In genomic region chr1:170261669-170262068, GRCh38 we compare ENCODE assay signal across 24 cellular contexts.
DNase-seq lines count a peak whose midpoint lies in the region; ATAC-seq and TF ChIP-seq lines count a peak whose summit lies in the region.
"Had no signal": no experiment of that assay in that cellular context is flagged by ENCODE, and none has a peak within 500 bp of the region (broad histone marks: within the 10 kb centered on the region; RNA-seq: fewer than 3 reads in every experiment).

No MANE protein-coding gene starts in this region.

- H3K4me1 Mint-ChIP-seq in natural killer cell treated with Interleukin-12 subunit alpha and Interleukin-12 subunit beta and Interleukin-15 and Interleukin-18, amount 100 ng/mL, for 72 hours (ENCODE audit: low read depth in 2 of 2): no peaks in the 10 kb centered on the region
- H3K4me1 Mint-ChIP-seq in natural killer cell: no peaks in the 10 kb centered on the region
- H3K4me1 Mint-ChIP-seq in type B pancreatic cell (ENCODE audit: unreplicated experiment): no peaks in the 10 kb centered on the region

- no peak for TF ChIP-seq POLR2A in adrenal gland (IDR thresholded peaks at IDR 0.05)

- H3K4me3 Mint-ChIP-seq in natural killer cell treated with Interleukin-12 subunit alpha and Interleukin-12 subunit beta and Interleukin-15 and Interleukin-18, amount 100 ng/mL, for 72 hours: peak overlapping the region; percentile 48
- H3K4me3 Mint-ChIP-seq in natural killer cell (no peak overlapping the region), type B pancreatic cell (peak overlapping the region; percentile 7)
- H3K4me3 Mint-ChIP-seq: CD4-positive, alpha-beta T cell had no signal

- H3K36me3 ChIP-seq in SK-N-SH (replicated peaks in 1 of 2; ENCODE audit: control insufficient read depth in 1 of 2, insufficient read depth in 2 of 2, low read length in 1 of 2) (no peaks in the 10 kb centered on the region), adrenal gland (replicated peaks in 1 of 2) (no peaks in the 10 kb centered on the region)
- H3K36me3 ChIP-seq: esophagus muscularis mucosa, vagina had no signal

- peaks cover 5 to 25% of the 10 kb centered on the region in 2 donors for H3K27me3 Mint-ChIP-seq in natural killer cell treated with Interleukin-12 subunit alpha and Interleukin-12 subunit beta and Interleukin-15 and Interleukin-18, amount 100 ng/mL, for 72 hours
- H3K27me3 Mint-ChIP-seq in natural killer cell (ENCODE audit: low read depth in 2 of 2) (no peaks in the 10 kb centered on the region), type B pancreatic cell (no peaks in the 10 kb centered on the region)

- peaks cover 3% of the 10 kb centered on the region for H3K9me3 Mint-ChIP-seq in natural killer cell treated with Interleukin-12 subunit alpha and Interleukin-12 subunit beta and Interleukin-15 and Interleukin-18, amount 100 ng/mL, for 72 hours
- H3K9me3 Mint-ChIP-seq in natural killer cell (peaks cover 0 to 4% of the 10 kb centered on the region in 2 donors), type B pancreatic cell (no peaks in the 10 kb centered on the region)
- H3K9me3 Mint-ChIP-seq: CD4-positive, alpha-beta T cell had no signal

- 22% methylated on average over 5 of the region's 5 CpGs for WGBS in SK-N-SH (ENCODE audit: low lambda C conversion rate)
- WGBS in adrenal gland, 4 donors: 62 to 70% (median 68%) methylated on average over 5 of the region's 5 CpGs

- H3K79me2 ChIP-seq in SK-N-SH (ENCODE audit: insufficient read depth): no peaks in the 10 kb centered on the region
- H3K79me2 ChIP-seq: parathyroid adenoma had no signal

- peak in 1 of 2 experiments; percentile 5; a peak in 1 of 4 replicates for TF ChIP-seq EP300 in SK-N-SH (IDR thresholded peaks at IDR 0.05; ENCODE audit: borderline replicate concordance in 1 of 2, low read depth in 1 of 2, low read length in 1 of 2)

- H3K4me3 ChIP-seq in SK-N-SH (ENCODE audit: low read depth in 2 of 2, low read length in 1 of 2): no peak overlapping the region
- no peak overlapping the region for H3K4me3 ChIP-seq in fibroblast of villous mesenchyme (ENCODE audit: low read depth, low read length)
- H3K4me3 ChIP-seq in adrenal gland: no peak overlapping the region
- H3K4me3 ChIP-seq: esophagus muscularis mucosa, lung, vagina had no signal

- no peaks in the 10 kb centered on the region for H3F3A ChIP-seq in SK-N-SH (replicated peaks; ENCODE audit: insufficient read depth)

- TF ChIP-seq CTCF in natural killer cell (IDR thresholded peaks at IDR 0.05) (no peak), SK-N-SH (IDR thresholded peaks at IDR 0.05) (no peak), fibroblast of villous mesenchyme (IDR thresholded peaks at IDR 0.05; ENCODE audit: insufficient read depth, low read depth, low read length) (no peak), type B pancreatic cell (conservative IDR thresholded peaks at IDR 0.05) (no peak), adrenal gland (IDR thresholded peaks at IDR 0.05) (no peak)

- H3K9ac ChIP-seq in SK-N-SH: no peak overlapping the region
- H3K9ac ChIP-seq: parathyroid adenoma had no signal

- no peaks in the 10 kb centered on the region for H4K20me1 ChIP-seq in SK-N-SH (ENCODE audit: insufficient read depth)

- H3K9me3 ChIP-seq in SK-N-SH: no peaks in the 10 kb centered on the region
- H3K9me3 ChIP-seq in adrenal gland (replicated peaks in 1 of 3): no peaks in the 10 kb centered on the region
- H3K9me3 ChIP-seq: esophagus muscularis mucosa, vagina had no signal

- TF ChIP-seq RAD21 in SK-N-SH (IDR thresholded peaks at IDR 0.05; ENCODE audit: low read length): no peak

- POLR2A ChIA-PET in SK-N-SH (lab: Yijun Ruan, JAX): no interaction called here

- H3K4me1 ChIP-seq in SK-N-SH (ENCODE audit: control insufficient read depth in 1 of 2, insufficient read depth in 2 of 2, low read depth in 1 of 2, low read length in 1 of 2): no peaks in the 10 kb centered on the region; a peak in 1 of 4 replicates
- H3K4me1 ChIP-seq in adrenal gland (replicated peaks in 1 of 2): peaks cover 0 to 9% of the 10 kb centered on the region in 2 donors
- H3K4me1 ChIP-seq: parathyroid adenoma, vagina had no signal

- no peak overlapping the region for H3K27ac Mint-ChIP-seq in natural killer cell treated with Interleukin-12 subunit alpha and Interleukin-12 subunit beta and Interleukin-15 and Interleukin-18, amount 100 ng/mL, for 72 hours
- H3K27ac Mint-ChIP-seq in natural killer cell (no peak overlapping the region), type B pancreatic cell (no peak overlapping the region)
- H3K27ac Mint-ChIP-seq: CD4-positive, alpha-beta T cell had no signal

- CTCF ChIA-PET in SK-N-SH (lab: Yijun Ruan, JAX): no interaction called here

- ATAC-seq in natural killer cell treated with Interleukin-12 subunit alpha and Interleukin-12 subunit beta and Interleukin-15 and Interleukin-18, amount 100 ng/mL, for 72 hours: peak in 1 of 2 donors; percentile 38
- ATAC-seq in natural killer cell: no peak

- no peak overlapping the region for H2AFZ ChIP-seq in SK-N-SH (ENCODE audit: low read depth)
- H2AFZ ChIP-seq: parathyroid adenoma had no signal

- no peak for DNase-seq in natural killer cell treated with Interleukin-12 subunit alpha and Interleukin-12 subunit beta and Interleukin-15 and Interleukin-18, amount 100 ng/mL, for 72 hours (ENCODE audit: low spot score)
- DNase-seq in natural killer cell: no peak
- DNase-seq in SK-N-SH: no peak
- peak; percentile 58 for DNase-seq in fibroblast of villous mesenchyme (ENCODE audit: low read depth)
- DNase-seq in type B pancreatic cell (ENCODE audit: extremely low spot score, unreplicated experiment): no peak
- no peak for DNase-seq in NCI-H2081 treated with DMSO at 0.1 percent for 48 hours (lab: John Stamatoyannopoulos, UW)
- DNase-seq in adrenal gland: no peak
- no peak for DNase-seq in activated effector memory CD4-positive, alpha-beta T cell treated with anti-CD3 and anti-CD28 coated beads, Interleukin-2, amount 50 U/mL, for 16 hours
- DNase-seq: activated CD4-positive, alpha-beta T cell treated with anti-CD3 and anti-CD28 coated beads for 48 hours; activated effector memory CD4-positive, alpha-beta T cell treated with Interleukin-2 at 50 U/mL for 16 hours; CD4-positive, alpha-beta T cell; central memory CD4-positive, alpha-beta T cell; DMS79; hippocampal formation; NCI-H1092 treated with DMSO at 0.1 percent for 48 hours; NCI-H2081; NCI-H526; Right ventricle myocardium superior; stimulated activated CD4-positive, alpha-beta T cell treated with anti-CD3 and anti-CD28 coated beads, Interleukin-2, amount 100 ng/mL, for 48 hours; T-helper 1 cell had no signal

- no peak overlapping the region for H3K4me2 ChIP-seq in SK-N-SH

- intact Hi-C loops in natural killer cell (cut with micrococcal nuclease): no loop called here
- intact Hi-C loops in adrenal gland (cut with DNase I): no loop called here

- H3K27ac ChIP-seq in SK-N-SH (ENCODE audit: low read depth in 2 of 2, low read length in 1 of 2) (peak overlapping the region; percentile 31 to 63; a peak in 2 of 4 replicates), adrenal gland (no peak overlapping the region)
- H3K27ac ChIP-seq: esophagus muscularis mucosa, parathyroid adenoma, vagina had no signal

- H3K36me3 Mint-ChIP-seq in natural killer cell treated with Interleukin-12 subunit alpha and Interleukin-12 subunit beta and Interleukin-15 and Interleukin-18, amount 100 ng/mL, for 72 hours: peaks cover 4% of the 10 kb centered on the region
- no peaks in the 10 kb centered on the region for H3K36me3 Mint-ChIP-seq in natural killer cell
- H3K36me3 Mint-ChIP-seq in type B pancreatic cell: no peaks in the 10 kb centered on the region

- H3K27me3 ChIP-seq in SK-N-SH (ENCODE audit: insufficient read depth) (no peaks in the 10 kb centered on the region), adrenal gland (no peaks in the 10 kb centered on the region)
- H3K27me3 ChIP-seq: esophagus muscularis mucosa, vagina had no signal

- no peaks in the 10 kb centered on the region for H3K9me2 ChIP-seq in SK-N-SH

TF ChIP-seq in SK-N-SH, 30 proteins besides CTCF, POLR2A, EP300 and RAD21:
- TF ChIP-seq TCF12 (IDR thresholded peaks at IDR 0.05) (peak; percentile 92), JUND (IDR thresholded peaks at IDR 0.05) (0 out of 2 replicates have a peak, but pooled peaks have one; percentile 10), POLR2AphosphoS5 (IDR thresholded peaks at IDR 0.05; ENCODE audit: low read depth, low read length) (peak; percentile 51; the same call in 1 of the 2 replicates), RFX5 (IDR thresholded peaks at IDR 0.05; ENCODE audit: low read length) (no peak)

Comparison
In these comparisons a context has a peak if more than half of its experiments do, and no peak if none do; other contexts are left out.
1. H3K27ac ChIP-seq: peak in SK-N-SH (2 of 2); none in adrenal gland (0 of 5).